In genomic region chr5:133366438-133366837, GRCh38 we compare ENCODE assay signal across 19 cellular contexts.
DNase-seq lines count a peak whose midpoint lies in the region; ATAC-seq, FAIRE-seq and TF ChIP-seq lines count a peak whose summit lies in the region.
"Had no signal": no experiment of that assay in that cellular context is flagged by ENCODE, and none has a peak within 500 bp of the region (broad histone marks: within the 10 kb centered on the region; RNA-seq: fewer than 3 reads in every experiment).

No MANE protein-coding gene starts in this region.

- H3K23ac ChIP-seq in H1 (ENCODE audit: insufficient read length): no peak overlapping the region

- H3K9me3 Mint-ChIP-seq in natural killer cell: no peaks in the 10 kb centered on the region
- H3K9me3 Mint-ChIP-seq: CD8-positive, alpha-beta memory T cell; GM23338 had no signal

- intact Hi-C loops in PC-3 (cut with micrococcal nuclease): no loop called here
- intact Hi-C loops in natural killer cell (cut with micrococcal nuclease): no loop called here

- peak overlapping the region; percentile 62; the same call in 1 of the 2 replicates for H2BK20ac ChIP-seq in H1 (ENCODE audit: low read length)

- ATAC-seq in DND-41 (ENCODE audit: insufficient read depth, low read depth): no peak
- no peak for ATAC-seq in PC-3
- ATAC-seq in natural killer cell: no peak
- ATAC-seq in HG02970 (IDR thresholded peaks at IDR 0.05; ENCODE audit: low FRiP score, unreplicated experiment): no peak
- ATAC-seq: Right ventricle myocardium inferior had no signal

- peaks cover 13 to 23% of the 10 kb centered on the region in 2 donors for H3K27me3 Mint-ChIP-seq in natural killer cell (ENCODE audit: low read depth in 2 of 2)

- no peak for TF ChIP-seq POLR2A in H1 (IDR thresholded peaks at IDR 0.05; ENCODE audit: control extremely low read depth in 1 of 2, low read depth in 2 of 2, low read length in 2 of 2)

- H3K4me1 Mint-ChIP-seq in natural killer cell: no peaks in the 10 kb centered on the region
- H3K4me1 Mint-ChIP-seq: CD8-positive, alpha-beta memory T cell had no signal

- BruUV-seq in PC-3 (replicated peaks; lab: Mats Ljungman, UMichigan): no TSS peak

- H3K23me2 ChIP-seq in H1 (ENCODE audit: low read depth, low read length): no peaks in the 10 kb centered on the region

- H2AFZ ChIP-seq in DND-41 (ENCODE audit: low read depth, low read length) (no peak overlapping the region), PC-3 (ENCODE audit: low read length) (no peak overlapping the region), H1 (ENCODE audit: low read length) (no peak overlapping the region)
- H2AFZ ChIP-seq: GM23338 had no signal

- no peak overlapping the region for H3K18ac ChIP-seq in H1 (ENCODE audit: extremely low read depth, low read length)

- DNase-seq in DND-41 (no peak), PC-3 (peak; percentile 20), H1 (ENCODE audit: low read depth in 1 of 2, low spot score in 2 of 2) (no peak), kidney tubule cell (ENCODE audit: low spot score) (peak; percentile 28), natural killer cell (no peak), hippocampal formation (lab: John Stamatoyannopoulos, UW) (no peak)
- DNase-seq: CD8-positive, alpha-beta memory T cell; GF-D8; NCI-H1105 treated with DMSO at 0.1 percent for 48 hours; NCI-H187; NCI-H226; NCI-H524 treated with DMSO at 0.1 percent for 48 hours; Peyer's patch had no signal

- peak; percentile 24 to 55; a peak in 3 of 4 replicates for TF ChIP-seq RAD21 in H1 (IDR thresholded peaks at IDR 0.05 in 1 of 2, conservative IDR thresholded peaks at IDR 0.05 in 1 of 2; ENCODE audit: low read depth in 2 of 2, low read length in 2 of 2)

- no peaks in the 10 kb centered on the region for H3K4me1 ChIP-seq in DND-41 (ENCODE audit: insufficient read depth, low read length)
- peaks cover 16% of the 10 kb centered on the region for H3K4me1 ChIP-seq in PC-3 (ENCODE audit: insufficient read depth, low read length)
- H3K4me1 ChIP-seq in H1 (replicated peaks in 1 of 4; ENCODE audit: control insufficient read depth in 3 of 4, insufficient read depth in 4 of 4, low read length in 3 of 4): peaks cover 5 to 23% (median 11%) of the 10 kb centered on the region in 4 experiments
- H3K4me1 ChIP-seq: Peyer's patch had no signal

- no peak overlapping the region for H2BK15ac ChIP-seq in H1 (ENCODE audit: low read length)

- no peak for FAIRE-seq in H1 (lab: Jason Lieb, UNC)
- FAIRE-seq: A204.1, GM12892 had no signal

- H2BK5ac ChIP-seq in H1 (ENCODE audit: low read depth, low read length): 0 out of 2 replicates have a peak overlapping the region, but pooled peaks have one; percentile 9

- H3K36me3 Mint-ChIP-seq in natural killer cell: no peaks in the 10 kb centered on the region
- H3K36me3 Mint-ChIP-seq: CD8-positive, alpha-beta memory T cell had no signal

- CTCF ChIA-PET in PC-3 (lab: Charles Lee) (no interaction called here), H1 (lab: Charles Lee; ENCODE audit: partially characterized antibody) (interaction anchor here (1.0 to 5.5 kb wide), 13 partner anchors 9 to 501 kb away, joined by 3 to 32 read pairs (median 4); no protein-coding TSS in a partner anchor)

- no peak overlapping the region for H3K4me3 ChIP-seq in DND-41 (ENCODE audit: low read depth in 1 of 2, low read length in 2 of 2)
- H3K4me3 ChIP-seq in PC-3 (ENCODE audit: low read length): no peak overlapping the region
- H3K4me3 ChIP-seq in H1 (ENCODE audit: extremely low read depth in 1 of 4, insufficient read depth in 2 of 4, low read depth in 3 of 4, low read length in 4 of 4): no peak overlapping the region
- H3K4me3 ChIP-seq: BLaER1, GM23338, Peyer's patch had no signal

- H3K79me1 ChIP-seq in H1 (ENCODE audit: low read depth, low read length): no peaks in the 10 kb centered on the region

- no peak overlapping the region for H2BK12ac ChIP-seq in H1 (ENCODE audit: low read depth, low read length)

- TF ChIP-seq CTCF in DND-41 (IDR thresholded peaks at IDR 0.05; ENCODE audit: borderline replicate concordance, extremely low read depth, low read length, poor library complexity, severe bottlenecking): peak; percentile 30
- TF ChIP-seq CTCF in PC-3 (conservative IDR thresholded peaks at IDR 0.05; ENCODE audit: low read depth, low read length): no peak
- TF ChIP-seq CTCF in H1 (IDR thresholded peaks at IDR 0.05; ENCODE audit: control extremely low read depth in 1 of 3, insufficient read depth in 1 of 3, low read depth in 1 of 3, low read length in 3 of 3): peak in 2 of 3 experiments; percentile 25 to 27; a peak in 2 of 4 replicates
- no peak for TF ChIP-seq CTCF in natural killer cell (IDR thresholded peaks at IDR 0.05)

- H3K9me3 ChIP-seq in DND-41 (ENCODE audit: insufficient read depth, low read length, severe bottlenecking) (no peaks in the 10 kb centered on the region), PC-3 (ENCODE audit: low read length) (no peaks in the 10 kb centered on the region), H1 (ENCODE audit: insufficient read depth in 2 of 2, low read depth in 1 of 2, low read length in 1 of 2) (no peaks in the 10 kb centered on the region)
- H3K9me3 ChIP-seq: BLaER1, Peyer's patch had no signal

- H3K14ac ChIP-seq in H1 (ENCODE audit: insufficient read length): no peak overlapping the region

- H3K4me2 ChIP-seq in DND-41 (ENCODE audit: insufficient read depth, low read length) (no peak overlapping the region), PC-3 (ENCODE audit: low read length) (no peak overlapping the region), H1 (ENCODE audit: insufficient read depth in 1 of 2, low read depth in 2 of 2, low read length in 2 of 2) (no peak overlapping the region)
- H3K4me2 ChIP-seq: BLaER1, GM23338 had no signal

- no peak overlapping the region for H3K56ac ChIP-seq in H1 (replicated peaks; ENCODE audit: insufficient read length, low read depth, low read length)

- no peak overlapping the region for H4K5ac ChIP-seq in H1 (ENCODE audit: insufficient read length, low read depth, low read length)

- no peak overlapping the region for H3K27ac ChIP-seq in DND-41 (ENCODE audit: low read length)
- H3K27ac ChIP-seq in PC-3 (ENCODE audit: low read length): no peak overlapping the region
- H3K27ac ChIP-seq in H1 (ENCODE audit: low read depth, low read length): no peak overlapping the region
- H3K27ac ChIP-seq: BLaER1, Peyer's patch had no signal

- H3K27ac Mint-ChIP-seq in natural killer cell: no peak overlapping the region
- H3K27ac Mint-ChIP-seq: CD8-positive, alpha-beta memory T cell; GM23338 had no signal

- TF ChIP-seq EP300 in H1 (IDR thresholded peaks at IDR 0.05; ENCODE audit: borderline replicate concordance in 1 of 2, low read depth in 2 of 2, low read length in 2 of 2): no peak

- no peak overlapping the region for H3K4ac ChIP-seq in H1 (replicated peaks; ENCODE audit: insufficient read length, low read depth, low read length)

- H2BK120ac ChIP-seq in H1 (replicated peaks; ENCODE audit: low read depth, low read length): no peak overlapping the region

- H4K20me1 ChIP-seq in DND-41 (ENCODE audit: insufficient read depth, low read length) (0 out of 2 replicates have a peak, but pooled peaks cover 4% of the 10 kb centered on the region), PC-3 (ENCODE audit: low read length) (no peaks in the 10 kb centered on the region), H1 (replicated peaks in 1 of 2; ENCODE audit: control insufficient read depth in 1 of 2, insufficient read depth in 2 of 2, low read length in 2 of 2) (no peaks in the 10 kb centered on the region)
- H4K20me1 ChIP-seq: BLaER1 had no signal

- no peak overlapping the region for H3K4me3 Mint-ChIP-seq in natural killer cell
- H3K4me3 Mint-ChIP-seq: CD8-positive, alpha-beta memory T cell; GM23338 had no signal

- H3K9me2 ChIP-seq in PC-3 (replicated peaks; ENCODE audit: low read length): no peaks in the 10 kb centered on the region

- no peaks in the 10 kb centered on the region for H3K79me2 ChIP-seq in DND-41 (ENCODE audit: insufficient read depth, low read length)
- no peaks in the 10 kb centered on the region for H3K79me2 ChIP-seq in PC-3 (ENCODE audit: low read length)
- H3K79me2 ChIP-seq in H1 (ENCODE audit: control insufficient read depth in 1 of 2, insufficient read depth in 2 of 2, low read length in 2 of 2): no peaks in the 10 kb centered on the region

- H4K91ac ChIP-seq in H1 (replicated peaks; ENCODE audit: insufficient read length, low read length): no peak overlapping the region

- no peak overlapping the region for H4K8ac ChIP-seq in H1 (ENCODE audit: extremely low read depth, insufficient read depth, low read length)

- H3K27me3 ChIP-seq in DND-41 (ENCODE audit: insufficient read depth, low read length, poor library complexity): peaks cover 3% of the 10 kb centered on the region
- H3K27me3 ChIP-seq in PC-3 (ENCODE audit: low read length): no peaks in the 10 kb centered on the region
- no peaks in the 10 kb centered on the region; a peak in 3 of 7 replicates for H3K27me3 ChIP-seq in H1 (replicated peaks in 1 of 4; ENCODE audit: control insufficient read depth in 3 of 4, extremely low read depth in 1 of 4, insufficient read depth in 3 of 4, low read length in 3 of 4)
- H3K27me3 ChIP-seq: BLaER1, Peyer's patch had no signal

- WGBS in H1 (ENCODE audit: extremely low coverage in 1 of 2, insufficient coverage in 1 of 2, insufficient read length in 1 of 2, insufficient replicate concordance in 2 of 2, low coverage in 1 of 2, low lambda C conversion rate in 2 of 2, missing lambda C conversion rate in 1 of 2), 2 experiments: 93% methylated on average over 6 of the region's 6 CpGs; no CpG with 5 or more reads in 1 of the 2 experiments

- H3K36me3 ChIP-seq in DND-41 (ENCODE audit: insufficient read depth, low read length) (no peaks in the 10 kb centered on the region), PC-3 (ENCODE audit: low read depth, low read length) (no peaks in the 10 kb centered on the region), H1 (ENCODE audit: control insufficient read depth in 2 of 4, insufficient read depth in 4 of 4, low read length in 3 of 4) (no peaks in the 10 kb centered on the region)
- H3K36me3 ChIP-seq: BLaER1, Peyer's patch had no signal

- H3F3A ChIP-seq in PC-3 (ENCODE audit: low read length, unreplicated experiment): no peaks in the 10 kb centered on the region

- POLR2A ChIA-PET in PC-3 (lab: Charles Lee; ENCODE audit: unreplicated experiment) (no interaction called here), H1 (lab: Charles Lee; ENCODE audit: partially characterized antibody) (no interaction called here)

- no peak overlapping the region for H2AK5ac ChIP-seq in H1 (ENCODE audit: low read depth, low read length)

- H3K9ac ChIP-seq in DND-41 (ENCODE audit: low read depth, low read length) (no peak overlapping the region), PC-3 (ENCODE audit: low read length) (no peak overlapping the region), H1 (replicated peaks in 1 of 4; ENCODE audit: extremely low read depth in 1 of 4, low read depth in 3 of 4, low read length in 3 of 4) (no peak overlapping the region)
- H3K9ac ChIP-seq: BLaER1 had no signal

TF ChIP-seq in H1, 55 proteins besides CTCF, POLR2A, EP300 and RAD21 (continues in another document):
- TF ChIP-seq BCL11A (IDR thresholded peaks at IDR 0.05; ENCODE audit: low read depth in 2 of 2, low read length in 2 of 2) (no peak), GABPA (IDR thresholded peaks at IDR 0.05; ENCODE audit: borderline replicate concordance, insufficient read depth, low read length) (no peak), YY1 (IDR thresholded peaks at IDR 0.05; ENCODE audit: low read depth, low read length) (no peak), SUZ12 (IDR thresholded peaks at IDR 0.05; ENCODE audit: low read length) (no peak), PHF8 (conservative IDR thresholded peaks at IDR 0.05; ENCODE audit: low read depth, low read length) (no peak)

Comparison
In these comparisons a context has a peak if more than half of its experiments do, and no peak if none do; other contexts are left out.
1. DNase-seq: peak in PC-3 (single experiment) and kidney tubule cell (single experiment); none in DND-41 (single experiment), H1 (0 of 2), natural killer cell (single experiment) and hippocampal formation (0 of 2).
2. CTCF ChIP-seq: peak in DND-41 (single experiment) and H1 (2 of 3); none in PC-3 (single experiment) and natural killer cell (single experiment).